ENCODE assay signal across 17 cellular contexts in the genomic region with DNA sequence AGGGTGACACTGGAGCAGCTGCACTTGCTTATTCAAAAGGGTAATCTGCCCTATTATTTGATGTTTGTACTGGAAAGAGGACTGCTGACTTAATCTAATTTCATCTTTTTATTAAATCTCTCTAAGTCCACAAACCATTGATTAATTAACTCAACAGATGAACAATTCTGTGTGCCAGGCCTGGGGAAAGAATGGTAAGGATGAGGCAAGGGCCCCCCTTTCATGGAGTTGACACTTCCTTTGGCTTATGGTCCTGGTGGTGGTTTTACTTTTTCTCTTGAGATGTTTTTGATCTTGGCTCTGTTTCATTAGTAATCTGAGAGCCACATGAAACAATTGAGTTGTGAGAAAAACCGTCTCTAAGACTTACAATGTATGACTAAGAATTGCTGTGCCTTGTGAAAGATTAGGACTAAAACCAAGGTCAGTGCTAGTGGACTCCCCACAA. TPM values are rescaled to one million over a fixed set of nuclear protein-coding genes. Genes with fewer than 3 reads are reported as not detected.
A peak's percentile ranks its signal among the peaks of the same experiment; 100 is the strongest.
DNase-seq lines count a peak whose midpoint lies in the region; ATAC-seq and TF ChIP-seq lines count a peak whose summit lies in the region.
"Had no signal": no experiment of that assay in that cellular context is flagged by ENCODE, and none has a peak within 500 bp of the region (broad histone marks: within the 10 kb centered on the region; RNA-seq: fewer than 3 reads in every experiment).

No MANE protein-coding gene starts in this region.

- H2AK5ac ChIP-seq in mesenchymal stem cell (ENCODE audit: low read length, severe bottlenecking): no peak overlapping the region

- H3K27me3 ChIP-seq in BLaER1 (no peaks in the 10 kb centered on the region), brain microvascular endothelial cell (replicated peaks) (no peaks in the 10 kb centered on the region), mesenchymal stem cell (ENCODE audit: control insufficient read depth in 1 of 2, insufficient read depth in 1 of 2, low read length in 2 of 2) (no peaks in the 10 kb centered on the region)
- H3K27me3 ChIP-seq: pancreas had no signal

- H3K36me3 ChIP-seq in BLaER1: peaks cover 19% of the 10 kb centered on the region; the same call in 1 of the 2 replicates
- no peaks in the 10 kb centered on the region for H3K36me3 ChIP-seq in brain microvascular endothelial cell (replicated peaks)
- H3K36me3 ChIP-seq in mesenchymal stem cell (ENCODE audit: control insufficient read depth in 1 of 2, insufficient read depth in 2 of 2, low read depth in 1 of 2, low read length in 2 of 2): no peaks in the 10 kb centered on the region
- H3K36me3 ChIP-seq: pancreas, thoracic aorta had no signal

- H2BK12ac ChIP-seq in mesenchymal stem cell (ENCODE audit: low read length in 2 of 2): no peak overlapping the region

- H3K4me1 ChIP-seq in BLaER1 (peaks cover 41% of the 10 kb centered on the region), mesenchymal stem cell (ENCODE audit: control insufficient read depth, insufficient read depth, low read depth, low read length) (peaks cover 1% of the 10 kb centered on the region)

- peaks cover 27% of the 10 kb centered on the region for H3K79me1 ChIP-seq in mesenchymal stem cell (replicated peaks; ENCODE audit: low read length, poor library complexity, severe bottlenecking)

- ATAC-seq in GM19035 (IDR thresholded peaks at IDR 0.05; ENCODE audit: unreplicated experiment) (no peak), T-helper 17 cell (no peak)
- ATAC-seq: mucosa of descending colon had no signal

- H2BK120ac ChIP-seq in mesenchymal stem cell (ENCODE audit: low read depth, low read length): no peak overlapping the region

- DNase-seq in M059J (ENCODE audit: low read depth) (peak; percentile 61), brain microvascular endothelial cell (peak; percentile 52), mesenchymal stem cell (peak; percentile 56), KG1 (lab: John Stamatoyannopoulos, UW) (no peak), 8988T (no peak), T-helper 17 cell (no peak)
- DNase-seq: activated CD4-positive, CD25-positive, alpha-beta regulatory T cell treated with anti-CD3 and anti-CD28 coated beads, Interleukin-2, amount 50 U/mL, for 72 hours; amniotic stem cell; mucosa of descending colon; NCI-H1092; NCI-H2227 treated with DMSO at 0.1 percent for 48 hours; OCI-M1; pancreas; stimulated activated CD4-positive, alpha-beta T cell treated with anti-CD3 and anti-CD28 coated beads, Interleukin-12 subunit alpha, Interleukin-12 subunit beta, amount 100 ng/mL, for 4 hours had no signal

- no peak overlapping the region for H3K4me3 Mint-ChIP-seq in T-helper 17 cell

- H2BK5ac ChIP-seq in mesenchymal stem cell (ENCODE audit: low read depth, low read length, poor library complexity, severe bottlenecking): no peak overlapping the region

- H2AFZ ChIP-seq in mesenchymal stem cell (ENCODE audit: low read depth, low read length): no peak overlapping the region

- H3K9ac ChIP-seq in BLaER1: no peak overlapping the region
- H3K9ac ChIP-seq in mesenchymal stem cell (ENCODE audit: low read length): no peak overlapping the region

- H4K91ac ChIP-seq in mesenchymal stem cell (ENCODE audit: low read length): no peak overlapping the region

- no peak overlapping the region for H3K27ac Mint-ChIP-seq in T-helper 17 cell

- no peak overlapping the region for H3K18ac ChIP-seq in mesenchymal stem cell (ENCODE audit: low read depth in 1 of 2, low read length in 2 of 2)

- H3K4me2 ChIP-seq in BLaER1: peak overlapping the region; percentile 47
- no peak overlapping the region for H3K4me2 ChIP-seq in mesenchymal stem cell (ENCODE audit: low read length, poor library complexity, severe bottlenecking)

- H2BK15ac ChIP-seq in mesenchymal stem cell (ENCODE audit: low read depth, poor library complexity, severe bottlenecking): no peak overlapping the region

- in situ Hi-C loops in brain microvascular endothelial cell (cut with HindIII; ENCODE audit: low pct_ligation_motif_present, low sequenced_read_pairs): no loop called here

- peaks cover 8% of the 10 kb centered on the region for H3K9me3 ChIP-seq in BLaER1
- H3K9me3 ChIP-seq in mesenchymal stem cell (ENCODE audit: control insufficient read depth, low read length): no peaks in the 10 kb centered on the region
- no peaks in the 10 kb centered on the region for H3K9me3 ChIP-seq in T-helper 17 cell (ENCODE audit: control insufficient read depth, low read length, poor library complexity, severe bottlenecking)
- H3K9me3 ChIP-seq: mucosa of descending colon, pancreas, thoracic aorta had no signal

- no peaks in the 10 kb centered on the region for H3K27me3 Mint-ChIP-seq in T-helper 17 cell

- H3K23ac ChIP-seq in mesenchymal stem cell (ENCODE audit: low read length in 2 of 2): no peak overlapping the region

- no peaks in the 10 kb centered on the region for H3K36me3 Mint-ChIP-seq in T-helper 17 cell (ENCODE audit: low read depth)

- H4K8ac ChIP-seq in mesenchymal stem cell (ENCODE audit: low read length): no peak overlapping the region

- H4K20me1 ChIP-seq in BLaER1: peaks cover 69% of the 10 kb centered on the region

- WGBS in mesenchymal stem cell: 83% methylated on average over 1 of the region's 1 CpG

- H3K27ac ChIP-seq in BLaER1 (no peak overlapping the region), brain microvascular endothelial cell (peak overlapping the region; percentile 58), mesenchymal stem cell (ENCODE audit: low read length, poor library complexity, severe bottlenecking) (no peak overlapping the region)
- H3K27ac ChIP-seq: pancreas, thoracic aorta had no signal

- no peak overlapping the region for H3K4ac ChIP-seq in mesenchymal stem cell (ENCODE audit: low read depth in 1 of 2, low read length in 2 of 2)

- no peak overlapping the region for H3K14ac ChIP-seq in mesenchymal stem cell (ENCODE audit: low read length in 2 of 2)

- H3K4me3 ChIP-seq in BLaER1 (no peak overlapping the region), brain microvascular endothelial cell (ENCODE audit: low read depth, low read length) (no peak overlapping the region), mesenchymal stem cell (ENCODE audit: insufficient read depth in 1 of 2, low read depth in 1 of 2, low read length in 2 of 2) (no peak overlapping the region)
- H3K4me3 ChIP-seq: mucosa of descending colon, pancreas, thoracic aorta had no signal

- TF ChIP-seq CTCF in brain microvascular endothelial cell (IDR thresholded peaks at IDR 0.05; ENCODE audit: low read depth, low read length, missing control alignments): no peak

- H3K4me1 Mint-ChIP-seq in T-helper 17 cell: peaks cover 7% of the 10 kb centered on the region

RNA-seq across cellular contexts. Expression of a gene that starts 52.7 kb away (rescaled TPM):
- 21.6 and 21.8 TPM in 2 replicates for total RNA-seq in M059J (2014; rRNA removed; shearing (Covaris generic))
- polyA plus RNA-seq in mesenchymal stem cell (2013, experiment 1 of 2): 25.6 TPM
- 23.8 TPM for polyA plus RNA-seq in mesenchymal stem cell (2013, experiment 2 of 2)
- 100 to 1,000 TPM; 793 to 831 TPM for total RNA-seq in T-helper 17 cell

Comparison
In these comparisons a context has a peak if more than half of its experiments do, and no peak if none do; other contexts are left out.
1. DNase-seq: peak in M059J (single experiment), brain microvascular endothelial cell (single experiment) and mesenchymal stem cell (single experiment); none in KG1 (single experiment), 8988T (single experiment) and T-helper 17 cell (0 of 3).
2. RNA of a gene that starts 52.7 kb away (total RNA-seq): 793 to 831 TPM in T-helper 17 cell; 21.6 to 21.8 TPM in M059J; every median in the first group is over 10 times any median in the second.